In the genomic region with DNA sequence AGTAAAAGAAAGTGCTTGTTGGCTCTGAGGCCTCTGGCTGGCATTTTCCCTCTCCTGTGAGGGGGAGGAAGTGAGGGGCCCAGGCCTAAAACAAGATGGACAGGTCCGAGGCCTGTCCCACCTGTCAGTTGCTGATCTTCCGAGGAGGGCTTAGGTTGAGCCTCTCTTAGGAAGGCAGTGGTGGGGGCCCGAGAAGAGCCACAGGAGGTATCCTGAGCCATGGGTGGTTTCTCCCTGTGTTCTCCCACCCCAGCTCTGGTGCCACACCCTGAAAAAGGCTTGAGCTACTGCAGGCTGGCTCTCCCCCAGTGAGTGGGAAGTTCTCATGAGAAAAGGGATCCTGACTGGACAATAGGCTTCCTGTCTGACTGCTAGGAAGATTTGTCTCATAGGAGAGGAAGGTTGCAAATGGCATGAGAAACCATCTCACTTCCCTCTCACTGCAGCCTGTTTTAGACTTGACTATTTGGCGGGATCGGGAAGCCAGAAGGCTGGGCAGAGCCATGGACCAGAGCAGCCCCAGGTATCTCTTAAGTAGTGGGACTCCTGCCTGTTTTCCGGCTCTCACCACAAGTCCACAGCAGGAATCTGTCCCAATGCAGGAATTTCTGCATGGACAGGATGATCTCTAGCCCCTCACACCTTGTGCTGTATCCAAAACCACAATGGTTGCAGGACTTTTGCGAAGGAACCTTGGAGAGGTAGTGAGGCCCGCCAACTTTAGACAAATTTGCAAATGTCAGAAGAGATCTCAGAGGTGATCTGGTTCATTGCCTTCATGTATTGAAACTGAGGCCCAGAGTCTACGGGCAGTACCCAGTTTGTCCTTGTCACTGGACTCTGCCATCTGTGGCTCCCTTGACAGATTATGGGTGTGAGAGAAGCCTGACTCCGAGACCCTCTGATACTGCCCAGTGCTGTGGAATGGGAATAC, we compare ENCODE assay signal across 9 cellular contexts.
DNase-seq lines count a peak whose midpoint lies in the region; ATAC-seq, FAIRE-seq and TF ChIP-seq lines count a peak whose summit lies in the region.
"Had no signal": no experiment of that assay in that cellular context is flagged by ENCODE, and none has a peak within 500 bp of the region (broad histone marks: within the 10 kb centered on the region; RNA-seq: fewer than 3 reads in every experiment).

No MANE protein-coding gene starts in this region.

- SMC1A ChIA-PET in GM12878 (lab: Charles Lee; ENCODE audit: uncharacterized antibody, unreplicated experiment), result interaction anchor here (0.8 to 1.4 kb wide), 5 partner anchors 29 to 90 kb away, joined by 3 to 5 read pairs (median 4); no protein-coding TSS in a partner anchor

- no peak for TF ChIP-seq POLR2A in GM12878 (IDR thresholded peaks at IDR 0.05; ENCODE audit: low read depth, low read length)

- peaks cover 81% of the 10 kb centered on the region for H3K79me2 ChIP-seq in GM12878 (ENCODE audit: control insufficient read depth, insufficient read depth, low read length)

- POLR2A ChIA-PET in GM12878 (lab: Charles Lee), result interaction anchor here (0.6 to 1.3 kb wide), 2 partner anchors 11 to 34 kb away, joined by 3 read pairs; no protein-coding TSS in a partner anchor

- no peaks in the 10 kb centered on the region; the same call in 1 of the 2 replicates for H4K20me1 ChIP-seq in GM12878 (ENCODE audit: control insufficient read depth, insufficient read depth)

- RAD21 ChIA-PET in GM12878 (lab: Charles Lee; ENCODE audit: unreplicated experiment), result interaction anchor here (0.9 to 1.8 kb wide), 7 partner anchors 10 to 90 kb away, joined by 3 to 6 read pairs (median 4); partner anchors contain the start of gene SUSD6

- CTCF ChIA-PET in GM12878 (lab: Yijun Ruan, JAX), result interaction anchor here (1.0 to 1.5 kb wide), 5 partner anchors 10 to 90 kb away, joined by 3 to 5 read pairs (median 3); no protein-coding TSS in a partner anchor

- H3K4me1 Mint-ChIP-seq in stimulated activated naive CD8-positive, alpha-beta T cell treated with anti-CD3 and anti-CD28 coated beads, Interleukin-15, Interleukin-2, amounts not matched to agents 100 ng/mL and 50 ng/mL, for 24 hours (ENCODE audit: low read depth), result peaks cover 91% of the 10 kb centered on the region

- H3K4me3 Mint-ChIP-seq in stimulated activated naive CD8-positive, alpha-beta T cell treated with anti-CD3 and anti-CD28 coated beads, Interleukin-15, Interleukin-2, amounts not matched to agents 100 ng/mL and 50 ng/mL, for 24 hours, result no peak overlapping the region

- no peak overlapping the region for H2AFZ ChIP-seq in GM12878 (ENCODE audit: control insufficient read depth, low read depth, low read length)

- WGBS in GM12878 (ENCODE audit: insufficient coverage, insufficient replicate concordance, low lambda C conversion rate, missing lambda C conversion rate), result 17% methylated on average over 10 of the region's 10 CpGs

- H3K27ac ChIP-seq in GM12878 (ENCODE audit: control insufficient read depth, insufficient read depth), result peak overlapping the region; percentile 86

- no peaks in the 10 kb centered on the region for H3K27me3 ChIP-seq in GM12878 (replicated peaks in 1 of 2; ENCODE audit: control insufficient read depth in 2 of 2, insufficient read depth in 2 of 2, low read length in 1 of 2)

- H3K4me1 ChIP-seq in GM12878 (ENCODE audit: control insufficient read depth, insufficient read depth, low read length), result peaks cover 76% of the 10 kb centered on the region

- H3K36me3 ChIP-seq in GM12878 (ENCODE audit: control insufficient read depth in 2 of 2, insufficient read depth in 2 of 2, low read length in 1 of 2), result peaks cover 0 to 2% of the 10 kb centered on the region in 2 experiments; a peak in 1 of 4 replicates

- no peak for TF ChIP-seq RAD21 in GM12878 (IDR thresholded peaks at IDR 0.05; ENCODE audit: insufficient read depth, low read depth, low read length)

- no peak for DNase-seq in stimulated activated naive CD8-positive, alpha-beta T cell treated with anti-CD3 and anti-CD28 coated beads, Interleukin-15, Interleukin-2, amounts not matched to agents 100 U/mL and 50 U/mL, for 24 hours
- DNase-seq in GM12878 (ENCODE audit: low read depth, low spot score), result no peak
- DNase-seq in lung microvascular endothelial cell (ENCODE audit: low read depth in 2 of 2), result peak; percentile 33 to 94
- DNase-seq in omental fat pad (ENCODE audit: low spot score), result no peak

- no TSS peak for BruUV-seq in GM12878 (replicated peaks; lab: Mats Ljungman, UMichigan)

- in situ Hi-C loops in GM12878 (cut with MboI), result no loop called here

- intact Hi-C loops in GM12878 (cut with micrococcal nuclease; ENCODE audit: unreplicated experiment), result loop anchor here (2.0 to 5.0 kb wide), 2 partner anchors 22 to 78 kb away; no protein-coding TSS in a partner anchor

- H3K9ac ChIP-seq in GM12878 (ENCODE audit: control insufficient read depth, insufficient read depth, low read length), result peak overlapping the region; percentile 60

- peak overlapping the region; percentile 36; the same call in 1 of the 2 replicates for H3K4me3 ChIP-seq in GM12878

- no peaks in the 10 kb centered on the region for H3K27me3 Mint-ChIP-seq in stimulated activated naive CD8-positive, alpha-beta T cell treated with anti-CD3 and anti-CD28 coated beads, Interleukin-15, Interleukin-2, amounts not matched to agents 100 ng/mL and 50 ng/mL, for 24 hours

- ATAC-seq in stimulated activated naive CD8-positive, alpha-beta T cell treated with anti-CD3 and anti-CD28 coated beads, Interleukin-15, Interleukin-2, amounts not matched to agents 100 U/mL and 50 U/mL, for 24 hours, result no peak
- ATAC-seq in GM12878 (peak; percentile 45), GM18519 (IDR thresholded peaks at IDR 0.05; ENCODE audit: low FRiP score, unreplicated experiment) (no peak), GM21381 (IDR thresholded peaks at IDR 0.05; ENCODE audit: unreplicated experiment) (no peak), omental fat pad (ENCODE audit: low FRiP score) (no peak), HG02642 (IDR thresholded peaks at IDR 0.05; ENCODE audit: poor library complexity, unreplicated experiment) (no peak)

- no peaks in the 10 kb centered on the region for H3K9me3 ChIP-seq in GM12878 (replicated peaks; ENCODE audit: control insufficient read depth, insufficient read depth, low read length)

- TF ChIP-seq EP300 in GM12878 (IDR thresholded peaks at IDR 0.05; ENCODE audit: borderline replicate concordance in 1 of 2, control insufficient read depth in 1 of 2, low read depth in 2 of 2, low read length in 2 of 2), result no peak

- no peaks in the 10 kb centered on the region for H3K9me3 Mint-ChIP-seq in stimulated activated naive CD8-positive, alpha-beta T cell treated with anti-CD3 and anti-CD28 coated beads, Interleukin-15, Interleukin-2, amounts not matched to agents 100 ng/mL and 50 ng/mL, for 24 hours

- TF ChIP-seq CTCF in GM12878 (IDR thresholded peaks at IDR 0.05 in 2 of 3, conservative IDR thresholded peaks at IDR 0.05 in 1 of 3; ENCODE audit: control insufficient read depth in 2 of 3, extremely low read depth in 1 of 3, insufficient read depth in 1 of 3, low read depth in 3 of 3, low read length in 3 of 3), result no peak
- no peak for TF ChIP-seq CTCF in omental fat pad (IDR thresholded peaks at IDR 0.05)

- H3K36me3 Mint-ChIP-seq in stimulated activated naive CD8-positive, alpha-beta T cell treated with anti-CD3 and anti-CD28 coated beads, Interleukin-15, Interleukin-2, amounts not matched to agents 100 ng/mL and 50 ng/mL, for 24 hours (ENCODE audit: low read depth), result peaks cover 27% of the 10 kb centered on the region

- no peak for FAIRE-seq in GM12878 (lab: Jason Lieb, UNC)
- FAIRE-seq: G401.6 had no signal

- H3K27ac Mint-ChIP-seq in stimulated activated naive CD8-positive, alpha-beta T cell treated with anti-CD3 and anti-CD28 coated beads, Interleukin-15, Interleukin-2, amounts not matched to agents 100 ng/mL and 50 ng/mL, for 24 hours, result peak overlapping the region; percentile 47

- peak overlapping the region; percentile 64 for H3K4me2 ChIP-seq in GM12878 (ENCODE audit: control insufficient read depth, insufficient read depth)

TF ChIP-seq in GM12878, 131 proteins besides CTCF, POLR2A, EP300 and RAD21:
- TF ChIP-seq RUNX3 (IDR thresholded peaks at IDR 0.05; ENCODE audit: low read length) (peak; percentile 22; the same call in 1 of the 2 replicates), SPI1 (IDR thresholded peaks at IDR 0.05; ENCODE audit: borderline replicate concordance, insufficient read depth, low read depth, low read length) (peak; percentile 4; the same call in 1 of the 2 replicates), PAX8 (IDR thresholded peaks at IDR 0.05) (no peak)
- TF ChIP-seq, protein P1, sequence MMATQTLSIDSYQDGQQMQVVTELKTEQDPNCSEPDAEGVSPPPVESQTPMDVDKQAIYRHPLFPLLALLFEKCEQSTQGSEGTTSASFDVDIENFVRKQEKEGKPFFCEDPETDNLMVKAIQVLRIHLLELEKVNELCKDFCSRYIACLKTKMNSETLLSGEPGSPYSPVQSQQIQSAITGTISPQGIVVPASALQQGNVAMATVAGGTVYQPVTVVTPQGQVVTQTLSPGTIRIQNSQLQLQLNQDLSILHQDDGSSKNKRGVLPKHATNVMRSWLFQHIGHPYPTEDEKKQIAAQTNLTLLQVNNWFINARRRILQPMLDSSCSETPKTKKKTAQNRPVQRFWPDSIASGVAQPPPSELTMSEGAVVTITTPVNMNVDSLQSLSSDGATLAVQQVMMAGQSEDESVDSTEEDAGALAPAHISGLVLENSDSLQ (IDR thresholded peaks at IDR 0.05), result 0 out of 2 replicates have a peak, but pooled peaks have one; percentile 8
TF ChIP-seq in GM12878: peak in this region for 3.

Comparison
In these comparisons a context has a peak if more than half of its experiments do, and no peak if none do; other contexts are left out.
1. DNase-seq: peak in lung microvascular endothelial cell (2 of 2); none in stimulated activated naive CD8-positive, alpha-beta T cell treated with anti-CD3 and anti-CD28 coated beads, Interleukin-15, Interleukin-2, amounts not matched to agents 100 U/mL and 50 U/mL, for 24 hours (single experiment), GM12878 (single experiment) and omental fat pad (single experiment).